In genomic region chr19:55605207-55605636, GRCh38 we compare ENCODE assay signal across 1 cellular context.
TF ChIP-seq lines count a peak whose summit lies in the region.

No MANE protein-coding gene starts in this region.

TF ChIP-seq in HEK293, 187 proteins besides CTCF, POLR2A, EP300 and RAD21 (continued from another document and continues in another):
- TF ChIP-seq PRDM10 (tag by site-specific recombination; IDR thresholded peaks at IDR 0.05) (no peak), YY2 (tag by site-specific recombination; IDR thresholded peaks at IDR 0.05) (no peak), KLF9 (tag by site-specific recombination; IDR thresholded peaks at IDR 0.05; ENCODE audit: low read depth) (peak; percentile 96), ZEB2 (tag by site-specific recombination; IDR thresholded peaks at IDR 0.05) (peak; percentile 44), ZNF366 (tag by site-specific recombination; conservative IDR thresholded peaks at IDR 0.05) (peak; percentile 74), ZNF202 (tag by site-specific recombination; IDR thresholded peaks at IDR 0.05; ENCODE audit: borderline replicate concordance) (no peak), ZNF624 (tag by site-specific recombination; IDR thresholded peaks at IDR 0.05) (no peak), ZNF423 (tag by site-specific recombination; IDR thresholded peaks at IDR 0.05) (no peak), ZNF302 (tag by site-specific recombination; IDR thresholded peaks at IDR 0.05; ENCODE audit: low read depth) (no peak), ZNF26 (tag by site-specific recombination; IDR thresholded peaks at IDR 0.05) (no peak), ZNF580 (tag by site-specific recombination; IDR thresholded peaks at IDR 0.05) (no peak), ZNF391 (tag by site-specific recombination; IDR thresholded peaks at IDR 0.05; ENCODE audit: borderline replicate concordance, low read depth) (no peak), ZNF585B (tag by site-specific recombination; IDR thresholded peaks at IDR 0.05) (no peak), ZFHX2 (tag by site-specific recombination; conservative IDR thresholded peaks at IDR 0.05) (peak; percentile 52), ZNF362 (tag by site-specific recombination; IDR thresholded peaks at IDR 0.05) (no peak), ZNF596 (tag by site-specific recombination; IDR thresholded peaks at IDR 0.05) (no peak), ZNF626 (tag by site-specific recombination; IDR thresholded peaks at IDR 0.05) (no peak), ZNF24 (tag by site-specific recombination; IDR thresholded peaks at IDR 0.05) (0 out of 2 replicates have a peak, but pooled peaks have one; percentile 8), PBX3 (CRISPR knock-in tag; IDR thresholded peaks at IDR 0.05) (no peak), ZBTB21 (tag by site-specific recombination; IDR thresholded peaks at IDR 0.05) (no peak), ZIC2 (tag by site-specific recombination; IDR thresholded peaks at IDR 0.05) (peak; percentile 63), ZNF768 (tag by site-specific recombination; IDR thresholded peaks at IDR 0.05) (no peak), ZNF639 (tag by site-specific recombination; IDR thresholded peaks at IDR 0.05) (no peak), ZNF658 (tag by site-specific recombination; IDR thresholded peaks at IDR 0.05) (no peak), ZBTB11 (tag by site-specific recombination; conservative IDR thresholded peaks at IDR 0.05; ENCODE audit: low read depth) (peak; percentile 88), ZNF148 (tag by site-specific recombination; IDR thresholded peaks at IDR 0.05; ENCODE audit: borderline replicate concordance) (no peak), ZNF610 (tag by site-specific recombination; IDR thresholded peaks at IDR 0.05; ENCODE audit: borderline replicate concordance) (no peak), SP3 (tag by site-specific recombination; IDR thresholded peaks at IDR 0.05) (peak; percentile 88), ZNF416 (tag by site-specific recombination; IDR thresholded peaks at IDR 0.05) (no peak), GLIS1 (tag by site-specific recombination; IDR thresholded peaks at IDR 0.05) (peak; percentile 58; the same call in 1 of the 2 replicates), PRDM1 (tag by site-specific recombination; IDR thresholded peaks at IDR 0.05) (peak; percentile 22; the same call in 1 of the 2 replicates), PATZ1 (tag by site-specific recombination; IDR thresholded peaks at IDR 0.05) (peak; percentile 81), INSM2 (tag by site-specific recombination; IDR thresholded peaks at IDR 0.05) (no peak), ZNF514 (tag by site-specific recombination; IDR thresholded peaks at IDR 0.05) (no peak), SP7 (tag by site-specific recombination; IDR thresholded peaks at IDR 0.05) (no peak), HOXD13 (CRISPR knock-in tag; IDR thresholded peaks at IDR 0.05; ENCODE audit: borderline replicate concordance) (no peak), ZNF555 (tag by site-specific recombination; conservative IDR thresholded peaks at IDR 0.05) (no peak), ZNF792 (tag by site-specific recombination; IDR thresholded peaks at IDR 0.05) (no peak), MEIS1 (CRISPR knock-in tag; IDR thresholded peaks at IDR 0.05; ENCODE audit: borderline replicate concordance) (no peak), ZNF701 (tag by site-specific recombination; IDR thresholded peaks at IDR 0.05) (no peak), ZFP69B (tag by site-specific recombination; IDR thresholded peaks at IDR 0.05) (no peak)
